17 cellular contexts compared by ENCODE assay signal in genomic region chr5:135642179-135642505, GRCh38.
"Had no signal": no experiment of that assay in that cellular context is flagged by ENCODE, and none has a peak within 500 bp of the region (broad histone marks: within the 10 kb centered on the region; RNA-seq: fewer than 3 reads in every experiment).

No MANE protein-coding gene starts in this region.

- H3K4me1 Mint-ChIP-seq: IgD-negative memory B cell had no signal

- H3K4me3 Mint-ChIP-seq: IgD-negative memory B cell had no signal

- ATAC-seq: K562, Panc1, PC-3 had no signal

- H3K27ac Mint-ChIP-seq: IgD-negative memory B cell had no signal

- H3K36me3 Mint-ChIP-seq: IgD-negative memory B cell had no signal

- DNase-seq: MM.1S, NCI-H1092 treated with DMSO at 0.1 percent for 48 hours, NCI-H1436, NCI-H187, NCI-H2029, NCI-H2171, NCI-H345, NCI-H446 treated with DMSO at 0.1 percent for 48 hours, NCI-H510A treated with DMSO at 0.1 percent for 48 hours, NCI-H774, PC-3, SHP77, SK-N-SH, SW 1271 had no signal

- H3K27me3 Mint-ChIP-seq: IgD-negative memory B cell had no signal
